ENCODE assay signal across 1 cellular context in the genomic region with DNA sequence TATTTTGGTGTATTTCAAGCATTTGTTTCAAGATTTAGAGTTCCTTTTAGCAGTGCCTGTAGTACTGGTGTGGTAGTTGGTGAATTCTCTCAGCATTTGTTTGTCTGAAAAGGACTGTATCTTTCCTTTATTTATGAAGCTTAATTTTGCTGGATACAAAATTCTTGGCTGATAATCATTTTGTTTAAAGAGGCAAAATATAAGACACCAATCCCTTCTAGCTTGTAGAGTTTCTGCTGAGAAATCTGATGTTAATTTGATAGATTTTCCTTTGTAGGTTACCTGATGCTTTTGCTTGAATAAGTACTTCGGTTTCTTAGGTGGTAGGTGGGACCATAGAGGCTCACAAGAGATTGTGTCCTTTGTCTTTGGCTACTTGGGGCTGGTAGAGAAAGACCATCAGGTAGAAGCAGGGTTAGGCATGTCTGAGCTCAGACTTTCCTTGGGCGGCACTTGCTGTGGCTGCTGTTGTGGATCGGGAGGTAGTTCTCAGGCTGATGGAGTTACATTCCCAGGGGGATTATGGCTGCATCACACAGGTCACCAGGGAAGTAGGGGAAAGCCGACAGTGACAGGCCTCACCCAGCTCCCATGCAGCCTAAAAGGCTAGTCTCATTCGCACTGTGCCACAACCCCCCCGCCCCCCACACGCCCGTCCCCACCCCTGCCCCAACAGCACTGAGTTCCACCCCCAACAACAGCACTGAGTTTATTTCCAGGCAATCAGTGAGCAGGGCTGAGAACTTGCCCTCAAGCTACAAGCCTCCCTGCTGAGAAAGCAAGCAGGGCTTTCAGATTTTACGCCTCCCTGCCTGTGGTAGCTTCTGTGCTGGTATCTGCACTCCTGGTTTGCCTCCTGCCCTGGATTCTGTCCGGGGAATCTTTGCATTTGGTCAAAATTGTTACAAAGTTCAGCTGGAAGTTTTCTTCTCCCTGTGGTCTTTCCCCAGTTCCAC.
TF ChIP-seq lines count a peak whose summit lies in the region.

No MANE protein-coding gene starts in this region.

TF ChIP-seq in GM23338, 12 proteins besides CTCF, POLR2A, EP300 and RAD21:
- TF ChIP-seq, protein P1, sequence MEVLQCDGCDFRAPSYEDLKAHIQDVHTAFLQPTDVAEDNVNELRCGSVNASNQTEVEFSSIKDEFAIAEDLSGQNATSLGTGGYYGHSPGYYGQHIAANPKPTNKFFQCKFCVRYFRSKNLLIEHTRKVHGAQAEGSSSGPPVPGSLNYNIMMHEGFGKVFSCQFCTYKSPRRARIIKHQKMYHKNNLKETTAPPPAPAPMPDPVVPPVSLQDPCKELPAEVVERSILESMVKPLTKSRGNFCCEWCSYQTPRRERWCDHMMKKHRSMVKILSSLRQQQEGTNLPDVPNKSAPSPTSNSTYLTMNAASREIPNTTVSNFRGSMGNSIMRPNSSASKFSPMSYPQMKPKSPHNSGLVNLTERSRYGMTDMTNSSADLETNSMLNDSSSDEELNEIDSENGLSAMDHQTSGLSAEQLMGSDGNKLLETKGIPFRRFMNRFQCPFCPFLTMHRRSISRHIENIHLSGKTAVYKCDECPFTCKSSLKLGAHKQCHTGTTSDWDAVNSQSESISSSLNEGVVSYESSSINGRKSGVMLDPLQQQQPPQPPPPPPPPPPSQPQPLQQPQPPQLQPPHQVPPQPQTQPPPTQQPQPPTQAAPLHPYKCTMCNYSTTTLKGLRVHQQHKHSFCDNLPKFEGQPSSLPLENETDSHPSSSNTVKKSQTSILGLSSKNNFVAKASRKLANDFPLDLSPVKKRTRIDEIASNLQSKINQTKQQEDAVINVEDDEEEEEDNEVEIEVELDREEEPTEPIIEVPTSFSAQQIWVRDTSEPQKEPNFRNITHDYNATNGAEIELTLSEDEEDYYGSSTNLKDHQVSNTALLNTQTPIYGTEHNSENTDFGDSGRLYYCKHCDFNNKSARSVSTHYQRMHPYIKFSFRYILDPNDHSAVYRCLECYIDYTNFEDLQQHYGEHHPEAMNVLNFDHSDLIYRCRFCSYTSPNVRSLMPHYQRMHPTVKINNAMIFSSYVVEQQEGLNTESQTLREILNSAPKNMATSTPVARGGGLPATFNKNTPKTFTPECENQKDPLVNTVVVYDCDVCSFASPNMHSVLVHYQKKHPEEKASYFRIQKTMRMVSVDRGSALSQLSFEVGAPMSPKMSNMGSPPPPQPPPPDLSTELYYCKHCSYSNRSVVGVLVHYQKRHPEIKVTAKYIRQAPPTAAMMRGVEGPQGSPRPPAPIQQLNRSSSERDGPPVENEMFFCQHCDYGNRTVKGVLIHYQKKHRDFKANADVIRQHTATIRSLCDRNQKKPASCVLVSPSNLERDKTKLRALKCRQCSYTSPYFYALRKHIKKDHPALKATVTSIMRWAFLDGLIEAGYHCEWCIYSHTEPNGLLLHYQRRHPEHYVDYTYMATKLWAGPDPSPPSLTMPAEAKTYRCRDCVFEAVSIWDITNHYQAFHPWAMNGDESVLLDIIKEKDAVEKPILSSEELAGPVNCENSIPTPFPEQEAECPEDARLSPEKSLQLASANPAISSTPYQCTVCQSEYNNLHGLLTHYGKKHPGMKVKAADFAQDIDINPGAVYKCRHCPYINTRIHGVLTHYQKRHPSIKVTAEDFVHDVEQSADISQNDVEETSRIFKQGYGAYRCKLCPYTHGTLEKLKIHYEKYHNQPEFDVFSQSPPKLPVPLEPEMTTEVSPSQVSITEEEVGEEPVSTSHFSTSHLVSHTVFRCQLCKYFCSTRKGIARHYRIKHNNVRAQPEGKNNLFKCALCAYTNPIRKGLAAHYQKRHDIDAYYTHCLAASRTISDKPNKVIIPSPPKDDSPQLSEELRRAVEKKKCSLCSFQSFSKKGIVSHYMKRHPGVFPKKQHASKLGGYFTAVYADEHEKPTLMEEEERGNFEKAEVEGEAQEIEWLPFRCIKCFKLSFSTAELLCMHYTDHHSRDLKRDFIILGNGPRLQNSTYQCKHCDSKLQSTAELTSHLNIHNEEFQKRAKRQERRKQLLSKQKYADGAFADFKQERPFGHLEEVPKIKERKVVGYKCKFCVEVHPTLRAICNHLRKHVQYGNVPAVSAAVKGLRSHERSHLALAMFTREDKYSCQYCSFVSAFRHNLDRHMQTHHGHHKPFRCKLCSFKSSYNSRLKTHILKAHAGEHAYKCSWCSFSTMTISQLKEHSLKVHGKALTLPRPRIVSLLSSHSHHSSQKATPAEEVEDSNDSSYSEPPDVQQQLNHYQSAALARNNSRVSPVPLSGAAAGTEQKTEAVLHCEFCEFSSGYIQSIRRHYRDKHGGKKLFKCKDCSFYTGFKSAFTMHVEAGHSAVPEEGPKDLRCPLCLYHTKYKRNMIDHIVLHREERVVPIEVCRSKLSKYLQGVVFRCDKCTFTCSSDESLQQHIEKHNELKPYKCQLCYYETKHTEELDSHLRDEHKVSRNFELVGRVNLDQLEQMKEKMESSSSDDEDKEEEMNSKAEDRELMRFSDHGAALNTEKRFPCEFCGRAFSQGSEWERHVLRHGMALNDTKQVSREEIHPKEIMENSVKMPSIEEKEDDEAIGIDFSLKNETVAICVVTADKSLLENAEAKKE (CRISPR knock-in tag; IDR thresholded peaks at IDR 0.05): peak; percentile 61; the same call in 1 of the 2 replicates
- no peak for TF ChIP-seq POLR2AphosphoS5 (IDR thresholded peaks at IDR 0.05; ENCODE audit: low read depth)
